In genomic region chr1:117017062-117017461, GRCh38 we compare ENCODE assay signal across 26 cellular contexts. TPM values are rescaled to one million over a fixed set of nuclear protein-coding genes. Genes with fewer than 3 reads are reported as not detected.
DNase-seq lines count a peak whose midpoint lies in the region; ATAC-seq and TF ChIP-seq lines count a peak whose summit lies in the region.
"Had no signal": no experiment of that assay in that cellular context is flagged by ENCODE, and none has a peak within 500 bp of the region (broad histone marks: within the 10 kb centered on the region; RNA-seq: fewer than 3 reads in every experiment).

No MANE protein-coding gene starts in this region.

- no peak overlapping the region for H3K27ac Mint-ChIP-seq in stimulated activated naive CD8-positive, alpha-beta T cell treated with anti-CD3 and anti-CD28 coated beads, Interleukin-15, amount 100 ng/mL, for 72 hours
- H3K27ac Mint-ChIP-seq: activated CD8-positive, alpha-beta T cell treated with anti-CD3 and anti-CD28 coated beads for 36 hours had no signal

- peaks cover 0 to 5% of the 10 kb centered on the region in 2 donors for H3K9me3 Mint-ChIP-seq in stimulated activated naive CD8-positive, alpha-beta T cell treated with anti-CD3 and anti-CD28 coated beads, Interleukin-15, amount 100 ng/mL, for 72 hours
- H3K9me3 Mint-ChIP-seq: activated CD8-positive, alpha-beta T cell treated with anti-CD3 and anti-CD28 coated beads for 36 hours; brain; CD8-positive, alpha-beta memory T cell; T-cell had no signal

- H3K4me1 Mint-ChIP-seq in stimulated activated naive CD8-positive, alpha-beta T cell treated with anti-CD3 and anti-CD28 coated beads, Interleukin-15, amount 100 ng/mL, for 72 hours: peaks cover 48% of the 10 kb centered on the region

- no peaks in the 10 kb centered on the region for H3K27me3 Mint-ChIP-seq in stimulated activated naive CD8-positive, alpha-beta T cell treated with anti-CD3 and anti-CD28 coated beads, Interleukin-15, amount 100 ng/mL, for 72 hours
- H3K27me3 Mint-ChIP-seq: activated CD8-positive, alpha-beta T cell treated with anti-CD3 and anti-CD28 coated beads for 36 hours; brain; T-cell had no signal

- no peak for TF ChIP-seq CTCF in dorsolateral prefrontal cortex (IDR thresholded peaks at IDR 0.05 in 54 of 56, conservative IDR thresholded peaks at IDR 0.05 in 2 of 56; ENCODE audit: low read depth in 1 of 56, partially characterized antibody in 56 of 56)

- H3K4me3 Mint-ChIP-seq in stimulated activated naive CD8-positive, alpha-beta T cell treated with anti-CD3 and anti-CD28 coated beads, Interleukin-15, amount 100 ng/mL, for 72 hours: no peak overlapping the region
- H3K4me3 Mint-ChIP-seq: activated CD8-positive, alpha-beta T cell treated with anti-CD3 and anti-CD28 coated beads for 36 hours; brain; CD8-positive, alpha-beta memory T cell; T-cell had no signal

- no peak overlapping the region for H3K4me3 ChIP-seq in dorsolateral prefrontal cortex
- H3K4me3 ChIP-seq: adrenal gland, prostate gland, skin epidermis, tibial nerve had no signal

- intact Hi-C loops in dorsolateral prefrontal cortex (cut with DNase I): no loop called here

- DNase-seq in NCI-H1694 (lab: John Stamatoyannopoulos, UW): peak; percentile 9
- DNase-seq in NCI-H1694 treated with DMSO at 0.1 percent for 48 hours (lab: John Stamatoyannopoulos, UW): no peak
- no peak for DNase-seq in stimulated activated naive CD8-positive, alpha-beta T cell treated with anti-CD3 and anti-CD28 coated beads, Interleukin-15, amount 100 ng/mL, for 72 hours
- DNase-seq in stimulated activated naive CD8-positive, alpha-beta T cell treated with anti-CD3 and anti-CD28 coated beads, Interleukin-15, Interleukin-2, amounts not matched to agents 100 U/mL and 50 U/mL, for 24 hours: no peak
- DNase-seq in dorsolateral prefrontal cortex: peak in 7 of 10 donors; percentile 30 to 66 (median 49)
- DNase-seq in islet precursor cell: no peak
- no peak for DNase-seq in COLO668 (lab: John Stamatoyannopoulos, UW; ENCODE audit: unreplicated experiment)
- no peak for DNase-seq in 8988T
- DNase-seq: activated CD8-positive, alpha-beta T cell treated with anti-CD3 and anti-CD28 coated beads for 36 hours; activated gamma-delta T cell; adrenal gland; CD8-positive, alpha-beta memory T cell; DMS53; kidney glomerular epithelial cell; mammary epithelial cell; NCI-H1048; NCI-H1930; SIG-M5; T-cell had no signal

- H3K27me3 ChIP-seq in dorsolateral prefrontal cortex: no peaks in the 10 kb centered on the region
- H3K27me3 ChIP-seq: adrenal gland, neutrophil, tibial nerve had no signal

- ATAC-seq in stimulated activated naive CD8-positive, alpha-beta T cell treated with anti-CD3 and anti-CD28 coated beads, Interleukin-15, amount 100 ng/mL, for 72 hours: peak; percentile 22
- ATAC-seq in stimulated activated naive CD8-positive, alpha-beta T cell treated with anti-CD3 and anti-CD28 coated beads, Interleukin-15, Interleukin-2, amounts not matched to agents 100 U/mL and 50 U/mL, for 24 hours: no peak
- ATAC-seq: activated CD4-positive, CD25-positive, alpha-beta regulatory T cell treated with anti-CD3 and anti-CD28 coated beads, Interleukin-2, amount 50 U/mL, for 24 hours had no signal

- H3K27ac ChIP-seq in dorsolateral prefrontal cortex: peak overlapping the region in 10 of 59 donors; percentile 2 to 51 (median 24)
- H3K27ac ChIP-seq: adrenal gland, neutrophil, prostate gland had no signal

RNA-seq across cellular contexts. Expression of gene CD101, which starts 15.5 kb away (rescaled TPM):
- total RNA-seq in dorsolateral prefrontal cortex: 10 to 100 TPM in 1 of 120 experiments, 1 to 10 TPM in 118, under 1 TPM in 1; 0.74 to 11.0 (median 3.5) TPM
- total RNA-seq: A172 had no signal

RNA-seq across cellular contexts. Expression of gene TTF2, which starts 43.1 kb away (rescaled TPM):
- 10 to 100 TPM in 97 of 120 experiments, 1 to 10 TPM in 23; 6.5 to 31.5 (median 14.0) TPM for total RNA-seq in dorsolateral prefrontal cortex

Comparison
In these comparisons a context has a peak if more than half of its experiments do, and no peak if none do; other contexts are left out.
1. DNase-seq: peak in NCI-H1694 (single experiment) and dorsolateral prefrontal cortex (7 of 10); none in NCI-H1694 treated with DMSO at 0.1 percent for 48 hours (single experiment), stimulated activated naive CD8-positive, alpha-beta T cell treated with anti-CD3 and anti-CD28 coated beads, Interleukin-15, amount 100 ng/mL, for 72 hours (0 of 2), stimulated activated naive CD8-positive, alpha-beta T cell treated with anti-CD3 and anti-CD28 coated beads, Interleukin-15, Interleukin-2, amounts not matched to agents 100 U/mL and 50 U/mL, for 24 hours (single experiment), islet precursor cell (single experiment), COLO668 (single experiment) and 8988T (single experiment).